In genomic region chr1:109668123-109668800, GRCh38 we compare ENCODE assay signal across 6 cellular contexts. TPM values are rescaled to one million over a fixed set of nuclear protein-coding genes. Genes with fewer than 3 reads are reported as not detected.
DNase-seq lines count a peak whose midpoint lies in the region; ATAC-seq and TF ChIP-seq lines count a peak whose summit lies in the region.

No MANE protein-coding gene starts in this region.

- H3K36me3 ChIP-seq in endodermal cell (ENCODE audit: control insufficient read depth, insufficient read depth, low read length) = no peaks in the 10 kb centered on the region

- TF ChIP-seq CTCF in endodermal cell (conservative IDR thresholded peaks at IDR 0.05) (no peak), retinal pigment epithelial cell (conservative IDR thresholded peaks at IDR 0.05; ENCODE audit: low read depth, low read length) (no peak)

- H3K27me3 ChIP-seq in endodermal cell (ENCODE audit: control insufficient read depth, insufficient read depth, low read length, poor library complexity, severe bottlenecking) = no peaks in the 10 kb centered on the region

- H3K27me3 Mint-ChIP-seq in endodermal cell (ENCODE audit: insufficient read depth) = peaks cover 4% of the 10 kb centered on the region

- H3K4me1 Mint-ChIP-seq in endodermal cell = peaks cover 6% of the 10 kb centered on the region

- H3K27ac Mint-ChIP-seq in endodermal cell = no peak overlapping the region

- 32 to 56% methylated on average over 8 to 26 of the region's 26 CpGs for WGBS in endodermal cell (ENCODE audit: insufficient coverage in 1 of 2, insufficient read length in 1 of 2), 2 experiments

- peaks cover 5% of the 10 kb centered on the region for H3K4me1 ChIP-seq in endodermal cell (ENCODE audit: control insufficient read depth, insufficient read depth, low read length)

- no peaks in the 10 kb centered on the region for H3K9me3 Mint-ChIP-seq in endodermal cell

- DNase-seq in endodermal cell (no peak), retinal pigment epithelial cell (ENCODE audit: low read depth) (no peak), middle frontal gyrus (ENCODE audit: extremely low spot score, low spot score) (no peak), OCI-M2 (lab: John Stamatoyannopoulos, UW; ENCODE audit: unreplicated experiment) (no peak), NCI-H446 (lab: John Stamatoyannopoulos, UW) (no peak)

- no peak overlapping the region for H3K9ac ChIP-seq in endodermal cell (ENCODE audit: extremely low read depth, low read length, poor library complexity, severe bottlenecking)

- no peak overlapping the region for H3K27ac ChIP-seq in endodermal cell (ENCODE audit: low read depth, low read length)

- peaks cover 10% of the 10 kb centered on the region for H3K36me3 Mint-ChIP-seq in endodermal cell (ENCODE audit: low read depth)

- H3K9me3 ChIP-seq in endodermal cell (ENCODE audit: control insufficient read depth, low read length) = no peaks in the 10 kb centered on the region

- H3K4me3 ChIP-seq in endodermal cell (ENCODE audit: low read length) = peak overlapping the region; percentile 70
- H3K4me3 ChIP-seq in retinal pigment epithelial cell (ENCODE audit: low read length) = peak overlapping the region; percentile 50

- peak overlapping the region; percentile 62 for H3K4me3 Mint-ChIP-seq in endodermal cell

- peak; percentile 31 for ATAC-seq in HG03064 (IDR thresholded peaks at IDR 0.05; ENCODE audit: low read depth, unreplicated experiment)

RNA-seq across cellular contexts. Expression of gene GSTM2, which starts 0.4 kb away (rescaled TPM):
- total RNA-seq in endodermal cell = 10 to 100 TPM; 18.4 to 30.3 TPM
- polyA plus RNA-seq in endodermal cell (2013, experiment 1 of 2) = 68.2 TPM
- 52.4 TPM for polyA plus RNA-seq in endodermal cell (2013, experiment 2 of 2)

RNA-seq across cellular contexts. Expression of gene GSTM4, which starts 12.4 kb away (rescaled TPM):
- total RNA-seq in endodermal cell = 10 to 100 TPM; 20.1 to 28.5 TPM
- 21.7 TPM for polyA plus RNA-seq in endodermal cell (2013, experiment 1 of 2)
- polyA plus RNA-seq in endodermal cell (2013, experiment 2 of 2) = 16.9 TPM

RNA-seq across cellular contexts. Expression of gene GSTM1, which starts 19.4 kb away (rescaled TPM):
- 10 to 100 TPM; 23.0 to 65.6 TPM for total RNA-seq in endodermal cell
- polyA plus RNA-seq in endodermal cell (2013, experiment 1 of 2) = not detected
- not detected for polyA plus RNA-seq in endodermal cell (2013, experiment 2 of 2)

RNA-seq across cellular contexts. Expression of gene GSTM5, which starts 43.8 kb away (rescaled TPM):
- total RNA-seq in endodermal cell = under 1 TPM; 0.13 to 0.70 TPM
- not detected for polyA plus RNA-seq in endodermal cell (2013, experiment 1 of 2)
- not detected for polyA plus RNA-seq in endodermal cell (2013, experiment 2 of 2)

RNA-seq across cellular contexts. Expression of gene AMPD2, which starts 48.6 kb away (rescaled TPM):
- total RNA-seq in endodermal cell = 10 to 100 TPM; 55.7 to 69.3 TPM
- polyA plus RNA-seq in endodermal cell (2013, experiment 1 of 2) = 68.6 TPM
- polyA plus RNA-seq in endodermal cell (2013, experiment 2 of 2) = 68.8 TPM
